ENCODE assay signal across 1 cellular context in genomic region chr11:72222907-72223614, GRCh38.
TF ChIP-seq lines count a peak whose summit lies in the region.

No MANE protein-coding gene starts in this region.

TF ChIP-seq in WTC11, 78 proteins besides CTCF, POLR2A, EP300 and RAD21 (continued from another document):
- no peak for TF ChIP-seq ZSCAN18 (CRISPR knock-in tag; IDR thresholded peaks at IDR 0.05)
